In genomic region chr21:42707207-42707830, GRCh38 we compare ENCODE assay signal across 14 cellular contexts. TPM values are rescaled to one million over a fixed set of nuclear protein-coding genes. Genes with fewer than 3 reads are reported as not detected.
"Had no signal": no experiment of that assay in that cellular context is flagged by ENCODE, and none has a peak within 500 bp of the region (broad histone marks: within the 10 kb centered on the region; RNA-seq: fewer than 3 reads in every experiment).

No MANE protein-coding gene starts in this region.

- H3K9me3 Mint-ChIP-seq: natural killer cell had no signal

- H3K27ac ChIP-seq: foreskin keratinocyte, right atrium auricular region, thyroid gland, uterus had no signal

- ATAC-seq: foreskin keratinocyte, left lobe of liver, natural killer cell had no signal

- H3K27me3 Mint-ChIP-seq: type B pancreatic cell had no signal

- H3K27me3 ChIP-seq: foreskin keratinocyte, right atrium auricular region, thyroid gland, uterus had no signal

- H3K4me1 Mint-ChIP-seq: natural killer cell had no signal

- H3K9me3 ChIP-seq: thyroid gland, uterus had no signal

- H3K4me3 ChIP-seq: right atrium auricular region, thyroid gland, uterus had no signal

- H3K36me3 Mint-ChIP-seq: natural killer cell had no signal

- H3K27ac Mint-ChIP-seq: natural killer cell, type B pancreatic cell had no signal

- DNase-seq: effector memory CD4-positive, alpha-beta T cell; foreskin keratinocyte; mammary epithelial cell; natural killer cell; small intestine; stimulated activated CD4-positive, alpha-beta T cell treated with anti-CD3 and anti-CD28 coated beads, Interleukin-12 subunit alpha, Interleukin-12 subunit beta, amount 100 ng/mL, for 4 hours; stimulated activated naive CD4-positive, alpha-beta T cell treated with Interleukin-2 at 50 U/mL for 16 hours; thyroid gland; uterus had no signal

- H3K4me3 Mint-ChIP-seq: natural killer cell, neural crest cell had no signal

- H3K36me3 ChIP-seq: right atrium auricular region, thyroid gland, uterus had no signal

- H3K4me1 ChIP-seq: foreskin keratinocyte, right atrium auricular region, thyroid gland, uterus had no signal

RNA-seq across cellular contexts. Expression of gene PDE9A, which starts 53.9 kb away (rescaled TPM):
- total RNA-seq: myocyte had no signal
